In the genomic region with DNA sequence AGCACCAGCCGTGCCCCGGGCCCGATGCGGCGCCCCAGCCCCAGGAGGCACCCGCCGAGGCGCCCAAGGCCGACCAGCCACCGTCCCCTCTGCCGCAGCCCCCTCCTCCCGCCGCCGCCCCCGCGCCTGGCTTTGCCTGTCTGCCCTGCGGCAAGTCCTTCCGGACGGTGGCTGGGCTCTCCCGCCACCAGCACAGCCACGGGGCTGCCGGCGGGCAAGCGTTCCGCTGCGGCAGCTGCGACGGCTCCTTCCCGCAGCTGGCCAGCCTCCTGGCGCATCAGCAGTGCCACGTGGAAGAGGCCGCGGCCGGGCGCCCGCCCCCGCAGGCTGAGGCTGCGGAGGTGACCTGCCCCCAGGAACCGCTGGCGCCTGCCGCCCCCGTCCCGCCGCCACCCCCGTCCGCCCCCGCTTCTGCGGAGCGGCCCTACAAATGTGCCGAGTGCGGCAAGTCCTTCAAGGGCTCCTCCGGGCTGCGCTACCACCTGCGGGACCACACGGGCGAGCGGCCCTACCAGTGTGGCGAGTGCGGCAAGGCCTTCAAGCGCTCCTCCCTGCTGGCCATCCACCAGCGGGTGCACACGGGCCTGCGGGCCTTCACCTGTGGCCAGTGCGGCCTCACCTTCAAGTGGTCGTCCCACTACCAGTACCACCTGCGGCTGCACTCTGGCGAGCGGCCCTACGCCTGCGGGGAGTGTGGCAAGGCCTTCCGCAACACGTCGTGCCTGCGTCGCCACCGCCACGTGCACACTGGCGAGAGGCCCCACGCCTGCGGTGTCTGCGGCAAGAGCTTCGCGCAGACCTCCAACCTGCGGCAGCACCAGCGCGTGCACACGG, we compare ENCODE assay signal across 20 cellular contexts. TPM values are rescaled to one million over a fixed set of nuclear protein-coding genes. Genes with fewer than 3 reads are reported as not detected.
DNase-seq lines count a peak whose midpoint lies in the region; ATAC-seq and TF ChIP-seq lines count a peak whose summit lies in the region.
"Had no signal": no experiment of that assay in that cellular context is flagged by ENCODE, and none has a peak within 500 bp of the region (broad histone marks: within the 10 kb centered on the region; RNA-seq: fewer than 3 reads in every experiment).

No MANE protein-coding gene starts in this region.

- peaks cover 10% of the 10 kb centered on the region for H3K79me1 ChIP-seq in mesendoderm (ENCODE audit: low read length)

- H3K9ac ChIP-seq in mesendoderm (ENCODE audit: low read length): peak overlapping the region; percentile 49

- peaks cover 2% of the 10 kb centered on the region for H3K79me2 ChIP-seq in mesendoderm (ENCODE audit: control insufficient read depth, insufficient read depth, low read length)

- intact Hi-C loops in Caco-2 (cut with micrococcal nuclease; ENCODE audit: unreplicated experiment): no loop called here

- H2BK5ac ChIP-seq in mesendoderm (ENCODE audit: low read length): no peak overlapping the region

- peaks cover 6% of the 10 kb centered on the region; the same call in 1 of the 2 replicates for H3K36me3 ChIP-seq in BE2C
- no peaks in the 10 kb centered on the region for H3K36me3 ChIP-seq in RWPE2 (ENCODE audit: low read depth)
- H3K36me3 ChIP-seq in mesendoderm (ENCODE audit: control insufficient read depth, insufficient read depth, low read length): no peaks in the 10 kb centered on the region
- H3K36me3 ChIP-seq in Caco-2 (ENCODE audit: control insufficient read depth, insufficient read depth, low read length): no peaks in the 10 kb centered on the region; the same call in 1 of the 2 replicates

- H3K36me3 Mint-ChIP-seq in Caco-2 (ENCODE audit: insufficient read depth, unreplicated experiment): peaks cover 32% of the 10 kb centered on the region

- no peaks in the 10 kb centered on the region for H3K9me3 Mint-ChIP-seq in Caco-2 (ENCODE audit: unreplicated experiment)
- H3K9me3 Mint-ChIP-seq: H9 had no signal

- H3K27ac Mint-ChIP-seq in Caco-2 (ENCODE audit: unreplicated experiment): no peak overlapping the region
- H3K27ac Mint-ChIP-seq: H9 had no signal

- H3K9me3 ChIP-seq in BE2C (no peaks in the 10 kb centered on the region), RWPE2 (ENCODE audit: severe bottlenecking) (no peaks in the 10 kb centered on the region), Caco-2 (no peaks in the 10 kb centered on the region)

- H4K8ac ChIP-seq in mesendoderm (ENCODE audit: low read depth, low read length): no peak overlapping the region

- H3K4me1 Mint-ChIP-seq in Caco-2 (ENCODE audit: low read depth, unreplicated experiment): peaks cover 26% of the 10 kb centered on the region

- H2AK5ac ChIP-seq in mesendoderm (ENCODE audit: low read length): no peak overlapping the region

- TF ChIP-seq CTCF in BE2C (IDR thresholded peaks at IDR 0.05; ENCODE audit: low read depth, low read length): no peak
- TF ChIP-seq CTCF in RWPE2 (IDR thresholded peaks at IDR 0.05; ENCODE audit: poor library complexity, severe bottlenecking): no peak
- no peak for TF ChIP-seq CTCF in Caco-2 (IDR thresholded peaks at IDR 0.05; ENCODE audit: insufficient read depth in 1 of 2, low read depth in 1 of 2, low read length in 1 of 2, severe bottlenecking in 1 of 2, unreplicated experiment in 1 of 2)

- peaks cover 11% of the 10 kb centered on the region for H3K4me1 ChIP-seq in BE2C
- H3K4me1 ChIP-seq in RWPE2 (ENCODE audit: insufficient read depth, poor library complexity, severe bottlenecking): peaks cover 11% of the 10 kb centered on the region
- peaks cover 6% of the 10 kb centered on the region for H3K4me1 ChIP-seq in mesendoderm (ENCODE audit: control insufficient read depth, low read depth, low read length)
- peaks cover 4% of the 10 kb centered on the region; the same call in 1 of the 2 replicates for H3K4me1 ChIP-seq in Caco-2

- no peak overlapping the region for H3K4me3 Mint-ChIP-seq in Caco-2 (ENCODE audit: unreplicated experiment)
- H3K4me3 Mint-ChIP-seq: CD14-positive monocyte, H9 had no signal

- CTCF ChIA-PET in Caco-2 (lab: Charles Lee): no interaction called here

- POLR2A ChIA-PET in Caco-2 (lab: Charles Lee): no interaction called here

- H2BK120ac ChIP-seq in mesendoderm (ENCODE audit: low read depth, low read length): no peak overlapping the region

- no peak overlapping the region for H3K23ac ChIP-seq in mesendoderm (ENCODE audit: low read length)

- no peak overlapping the region for H4K5ac ChIP-seq in mesendoderm (ENCODE audit: low read length)

- H3K4me3 ChIP-seq in BE2C (ENCODE audit: low read depth, low read length) (no peak overlapping the region), RWPE2 (ENCODE audit: severe bottlenecking) (no peak overlapping the region), mesendoderm (ENCODE audit: low read length) (no peak overlapping the region), Caco-2 (ENCODE audit: low read depth, low read length) (no peak overlapping the region)

- H3K27me3 ChIP-seq in BE2C (no peaks in the 10 kb centered on the region), RWPE2 (ENCODE audit: insufficient read depth, poor library complexity, severe bottlenecking) (no peaks in the 10 kb centered on the region), mesendoderm (ENCODE audit: insufficient read depth, low read length, poor library complexity) (no peaks in the 10 kb centered on the region), Caco-2 (replicated peaks; ENCODE audit: control insufficient read depth, insufficient read depth, low read length) (no peaks in the 10 kb centered on the region)

- no CpG with 5 or more reads among the region's 87 CpGs for WGBS in mesendoderm (ENCODE audit: extremely low coverage, insufficient coverage, low lambda C conversion rate)

- no TSS peak for BruUV-seq in Caco-2 (replicated peaks; lab: Mats Ljungman, UMichigan)

- H3K27ac ChIP-seq in RWPE2 (ENCODE audit: poor library complexity, severe bottlenecking): no peak overlapping the region
- H3K27ac ChIP-seq in mesendoderm (ENCODE audit: low read depth, low read length): no peak overlapping the region

- DNase-seq in BE2C: peak; percentile 10
- peak; percentile 61 for DNase-seq in RWPE2 (ENCODE audit: low spot score)
- DNase-seq in mesendoderm: peak; percentile 34
- no peak for DNase-seq in central memory CD4-positive, alpha-beta T cell
- DNase-seq in Caco-2: no peak
- DNase-seq: ACHN, DMS79 treated with DMSO at 0.1 percent for 48 hours, NCI-H1417, NCI-H187, NCI-H2107, NCI-H524, NCI-H82, OCI-M1, SIG-M5 had no signal

- H3K18ac ChIP-seq in mesendoderm (ENCODE audit: low read length): no peak overlapping the region

- no peaks in the 10 kb centered on the region for H3K27me3 Mint-ChIP-seq in Caco-2 (ENCODE audit: insufficient read depth, unreplicated experiment)

- peak overlapping the region; percentile 80 for H3K56ac ChIP-seq in mesendoderm (ENCODE audit: low read length)

- no peak overlapping the region for H2BK15ac ChIP-seq in mesendoderm (replicated peaks; ENCODE audit: low read depth)

- no peak overlapping the region for H3K4ac ChIP-seq in mesendoderm (ENCODE audit: low read depth, low read length)

- no peak overlapping the region for H3K4me2 ChIP-seq in mesendoderm (ENCODE audit: low read length)

- ATAC-seq in RWPE2 (ENCODE audit: low read depth): no peak
- ATAC-seq: SK-N-SH treated with all-trans-retinoic acid at 6 μM for 48 hours had no signal

RNA-seq across cellular contexts. Expression of a gene that starts 2.6 kb away (rescaled TPM):
- polyA plus RNA-seq in BE2C (2012; ENCODE audit: insufficient read depth, insufficient read length, low read depth): 169 TPM
- polyA plus RNA-seq in mesendoderm (2013, experiment 1 of 2): 23.8 TPM
- polyA plus RNA-seq in mesendoderm (2013, experiment 2 of 2): 26.3 TPM
- 40.9 and 45.2 TPM in 2 replicates for total RNA-seq in Caco-2 (2022)

RNA-seq across cellular contexts. Expression of a gene that starts 5.9 kb away (rescaled TPM):
- polyA plus RNA-seq in BE2C (2012; ENCODE audit: insufficient read depth, insufficient read length, low read depth): 0.37 TPM
- polyA plus RNA-seq in mesendoderm (2013, experiment 1 of 2): 0.31 TPM
- 0.28 TPM for polyA plus RNA-seq in mesendoderm (2013, experiment 2 of 2)
- 0.58 and 0.86 TPM in 2 replicates for total RNA-seq in Caco-2 (2022)
- total RNA-seq: HT-29 had no signal
- polyA plus RNA-seq: CD14-positive monocyte had no signal

RNA-seq across cellular contexts. Expression of a gene that starts 5.9 kb away (rescaled TPM):
- polyA plus RNA-seq in BE2C (2012; ENCODE audit: insufficient read depth, insufficient read length, low read depth): 18.3 TPM
- 7.8 TPM for polyA plus RNA-seq in mesendoderm (2013, experiment 1 of 2)
- 8.9 TPM for polyA plus RNA-seq in mesendoderm (2013, experiment 2 of 2)
- 12.3 and 13.9 TPM in 2 replicates for total RNA-seq in Caco-2 (2022)

RNA-seq across cellular contexts. Expression of a gene that starts 17.8 kb away (rescaled TPM):
- not detected for polyA plus RNA-seq in BE2C (2012; ENCODE audit: insufficient read depth, insufficient read length, low read depth)
- polyA plus RNA-seq in mesendoderm (2013, experiment 1 of 2): 0.20 TPM
- polyA plus RNA-seq in mesendoderm (2013, experiment 2 of 2): 0.15 TPM
- total RNA-seq in Caco-2 (2022): not detected in 2 replicates
- total RNA-seq: G401, M059J had no signal
- polyA plus RNA-seq: CD14-positive monocyte had no signal

RNA-seq across cellular contexts. Expression of a gene that starts 20.9 kb away (rescaled TPM):
- 60.2 TPM for polyA plus RNA-seq in BE2C (2012; ENCODE audit: insufficient read depth, insufficient read length, low read depth)
- polyA plus RNA-seq in mesendoderm (2013, experiment 1 of 2): 16.5 TPM
- 16.9 TPM for polyA plus RNA-seq in mesendoderm (2013, experiment 2 of 2)
- total RNA-seq in Caco-2 (2022): 40.6 and 49.6 TPM in 2 replicates

Comparison
In these comparisons a context has a peak if more than half of its experiments do, and no peak if none do; other contexts are left out.
1. DNase-seq: peak in BE2C (single experiment), RWPE2 (single experiment) and mesendoderm (single experiment); none in central memory CD4-positive, alpha-beta T cell (single experiment) and Caco-2 (0 of 2).